ENCODE assay signal across 8 cellular contexts in genomic region chr7:44749992-44750391, GRCh38. TPM values are rescaled to one million over a fixed set of nuclear protein-coding genes. Genes with fewer than 3 reads are reported as not detected.
A peak's percentile ranks its signal among the peaks of the same experiment; 100 is the strongest.
DNase-seq lines count a peak whose midpoint lies in the region; ATAC-seq and TF ChIP-seq lines count a peak whose summit lies in the region.

No MANE protein-coding gene starts in this region.

- peaks cover 5% of the 10 kb centered on the region for H3K36me3 Mint-ChIP-seq in endothelial cell (ENCODE audit: low read depth, unreplicated experiment)

- BruUV-seq in PC-3 (replicated peaks; lab: Mats Ljungman, UMichigan): TSS peak; percentile 44

- H3K9me3 ChIP-seq in DOHH2 (ENCODE audit: control insufficient read depth, insufficient read depth, low read length): no peaks in the 10 kb centered on the region
- H3K9me3 ChIP-seq in PC-3 (ENCODE audit: low read length): no peaks in the 10 kb centered on the region
- H3K9me3 ChIP-seq in testis: no peaks in the 10 kb centered on the region

- H3F3A ChIP-seq in DOHH2 (ENCODE audit: control insufficient read depth, insufficient read depth) (peaks cover 4% of the 10 kb centered on the region; the same call in 1 of the 2 replicates), PC-3 (ENCODE audit: low read length, unreplicated experiment) (no peaks in the 10 kb centered on the region)

- H3K27ac Mint-ChIP-seq in endothelial cell (ENCODE audit: unreplicated experiment): no peak overlapping the region

- no peak overlapping the region for H2AFZ ChIP-seq in PC-3 (ENCODE audit: low read length)

- H3K4me3 ChIP-seq in DOHH2 (ENCODE audit: low read length) (peak overlapping the region; percentile 89), PC-3 (ENCODE audit: low read length) (peak overlapping the region; percentile 85), retinal pigment epithelial cell (ENCODE audit: low read length) (peak overlapping the region; percentile 80), testis (no peak overlapping the region)

- H4K20me1 ChIP-seq in DOHH2 (ENCODE audit: control insufficient read depth, insufficient read depth, low read depth, low read length): peaks cover 30% of the 10 kb centered on the region; the same call in 1 of the 2 replicates
- peaks cover 15% of the 10 kb centered on the region for H4K20me1 ChIP-seq in PC-3 (ENCODE audit: low read length)

- H3K9me3 Mint-ChIP-seq in endothelial cell (ENCODE audit: unreplicated experiment): no peaks in the 10 kb centered on the region

- H3K4me1 Mint-ChIP-seq in endothelial cell (ENCODE audit: unreplicated experiment): peaks cover 17% of the 10 kb centered on the region

- CTCF ChIA-PET in PC-3 (lab: Charles Lee): no interaction called here

- intact Hi-C loops in PC-3 (cut with micrococcal nuclease) (loop anchor here (5.0 kb wide), 2 partner anchors 47 to 163 kb away; partner anchors contain the start of gene PPIA), testis (cut with DNase I; ENCODE audit: low total_unique reads) (no loop called here)

- H3K27ac ChIP-seq in DOHH2 (ENCODE audit: low read depth, low read length) (no peak overlapping the region), PC-3 (ENCODE audit: low read length) (0 out of 2 replicates have a peak overlapping the region, but pooled peaks have one; percentile 28), testis (no peak overlapping the region)

- TF ChIP-seq POLR2A in testis (IDR thresholded peaks at IDR 0.05): no peak

- H3K4me3 Mint-ChIP-seq in endothelial cell (ENCODE audit: unreplicated experiment): peak overlapping the region; percentile 89

- no peak for TF ChIP-seq CTCF in DOHH2 (IDR thresholded peaks at IDR 0.05; ENCODE audit: low read depth, low read length, poor library complexity, severe bottlenecking)
- TF ChIP-seq CTCF in PC-3 (conservative IDR thresholded peaks at IDR 0.05; ENCODE audit: low read depth, low read length): no peak
- no peak for TF ChIP-seq CTCF in endothelial cell (IDR thresholded peaks at IDR 0.05; ENCODE audit: unreplicated experiment)
- TF ChIP-seq CTCF in retinal pigment epithelial cell (conservative IDR thresholded peaks at IDR 0.05; ENCODE audit: low read depth, low read length): no peak
- no peak for TF ChIP-seq CTCF in testis (IDR thresholded peaks at IDR 0.05)

- H3K9me2 ChIP-seq in DOHH2 (replicated peaks; ENCODE audit: control insufficient read depth, low read length) (no peaks in the 10 kb centered on the region), PC-3 (replicated peaks; ENCODE audit: low read length) (no peaks in the 10 kb centered on the region)

- H3K4me1 ChIP-seq in DOHH2 (ENCODE audit: control insufficient read depth, low read length): peaks cover 61% of the 10 kb centered on the region
- H3K4me1 ChIP-seq in PC-3 (ENCODE audit: insufficient read depth, low read length): peaks cover 24% of the 10 kb centered on the region
- H3K4me1 ChIP-seq in testis: peaks cover 21% of the 10 kb centered on the region

- H3K27me3 Mint-ChIP-seq in endothelial cell (ENCODE audit: unreplicated experiment): peaks cover 13% of the 10 kb centered on the region

- peak overlapping the region; percentile 82 for H3K4me2 ChIP-seq in DOHH2 (ENCODE audit: low read length)
- peak overlapping the region; percentile 85 for H3K4me2 ChIP-seq in PC-3 (ENCODE audit: low read length)

- no peaks in the 10 kb centered on the region for H3K27me3 ChIP-seq in DOHH2 (ENCODE audit: control insufficient read depth, low read length)
- no peaks in the 10 kb centered on the region for H3K27me3 ChIP-seq in PC-3 (ENCODE audit: low read length)
- H3K27me3 ChIP-seq in testis: no peaks in the 10 kb centered on the region

- H3K79me2 ChIP-seq in DOHH2 (ENCODE audit: control insufficient read depth, low read length) (peaks cover 61% of the 10 kb centered on the region), PC-3 (ENCODE audit: low read length) (peaks cover 60% of the 10 kb centered on the region)

- DNase-seq in PC-3: no peak
- DNase-seq in endothelial cell (ENCODE audit: low spot score): no peak
- DNase-seq in retinal pigment epithelial cell (ENCODE audit: low read depth): no peak
- no peak for DNase-seq in UCSD-AML1 (lab: John Stamatoyannopoulos, UW; ENCODE audit: unreplicated experiment)
- DNase-seq in DMS79 treated with DMSO at 0.1 percent for 48 hours (lab: John Stamatoyannopoulos, UW): no peak
- no peak for DNase-seq in LoVo (ENCODE audit: low spot score)
- no peak for DNase-seq in testis

- POLR2A ChIA-PET in PC-3 (lab: Charles Lee; ENCODE audit: unreplicated experiment): no interaction called here

- ATAC-seq in PC-3: no peak

- H3K36me3 ChIP-seq in DOHH2 (ENCODE audit: control insufficient read depth, low read length) (peaks cover 24% of the 10 kb centered on the region), PC-3 (ENCODE audit: low read depth, low read length) (peaks cover 8% of the 10 kb centered on the region; the same call in 1 of the 2 replicates), testis (ENCODE audit: low read depth, missing control alignments) (no peaks in the 10 kb centered on the region)

- peak overlapping the region; percentile 89 for H3K9ac ChIP-seq in PC-3 (ENCODE audit: low read length)

- 61 to 75% methylated on average over 2 of the region's 2 CpGs for WGBS in testis, 2 donors

RNA-seq across cellular contexts. Expression of gene ZMIZ2, which starts 1.3 kb away (rescaled TPM):
- total RNA-seq in PC-3 (2014; rRNA removed): 18.3 and 26.6 TPM in 2 replicates
- 70.9 TPM for total RNA-seq in endothelial cell (ENCODE audit: unreplicated experiment)
- total RNA-seq in testis: 10 to 100 TPM; 47.9 to 85.9 TPM
- 86.6 TPM for polyA plus RNA-seq in testis (ENCODE audit: insufficient read depth, low read depth, low replicate concordance)

RNA-seq across cellular contexts. Expression of gene PPIA, which starts 46.5 kb away (rescaled TPM):
- total RNA-seq in PC-3 (2014; rRNA removed) (3,201 and 4,136 TPM in 2 replicates), endothelial cell (ENCODE audit: unreplicated experiment) (1,721 TPM), testis (100 to 1,000 TPM; 616 to 873 TPM)
- 918 TPM for polyA plus RNA-seq in testis (ENCODE audit: insufficient read depth, low read depth, low replicate concordance)

Comparison
In these comparisons a context has a peak if more than half of its experiments do, and no peak if none do; other contexts are left out.
1. H3K4me3 ChIP-seq: peak in DOHH2 (single experiment), PC-3 (single experiment) and retinal pigment epithelial cell (single experiment); none in testis (0 of 2).